In the genomic region with DNA sequence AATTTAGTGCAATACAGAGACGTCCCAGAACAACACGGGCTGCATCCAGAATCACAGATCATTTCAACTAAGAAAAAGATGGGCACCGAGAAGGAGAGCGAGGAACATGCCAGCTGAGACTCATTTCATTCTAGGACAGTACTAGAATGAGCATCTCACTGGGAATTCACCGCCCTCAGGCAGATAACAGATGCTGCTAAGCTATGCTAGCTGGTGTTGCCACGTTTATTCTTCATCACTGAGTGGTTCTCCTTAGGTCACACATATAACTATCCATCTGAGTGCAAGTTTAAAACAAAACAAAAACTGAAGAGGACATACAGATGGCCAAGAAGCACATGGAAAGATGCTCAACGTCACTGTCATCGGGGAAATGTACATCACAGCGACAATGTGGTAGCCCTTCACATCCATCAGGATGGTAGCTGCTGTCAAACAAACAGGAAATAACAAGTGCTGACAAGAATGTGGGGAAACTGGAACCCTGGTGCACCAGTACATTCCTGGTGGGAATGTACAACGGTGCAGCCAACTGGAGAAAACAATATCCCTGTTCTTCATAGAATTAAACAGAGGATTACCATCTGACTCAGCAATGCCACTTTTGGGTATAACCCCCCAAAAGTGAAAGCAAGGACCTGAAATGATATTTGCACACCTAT, we compare ENCODE assay signal across 23 cellular contexts.
DNase-seq lines count a peak whose midpoint lies in the region; ATAC-seq, FAIRE-seq and TF ChIP-seq lines count a peak whose summit lies in the region.
"Had no signal": no experiment of that assay in that cellular context is flagged by ENCODE, and none has a peak within 500 bp of the region (broad histone marks: within the 10 kb centered on the region; RNA-seq: fewer than 3 reads in every experiment).

No MANE protein-coding gene starts in this region.

- H3K4me1 ChIP-seq in gastrocnemius medialis = peaks cover 29 to 30% of the 10 kb centered on the region in 2 donors
- peaks cover 3 to 17% of the 10 kb centered on the region in 2 donors for H3K4me1 ChIP-seq in small intestine (ENCODE audit: control insufficient read depth in 2 of 2, insufficient read depth in 1 of 2, low read depth in 1 of 2, low read length in 1 of 2)

- FAIRE-seq in bronchial epithelial cell (lab: Jason Lieb, UNC) (no peak), small intestine (lab: Jason Lieb, UNC) (no peak)
- FAIRE-seq: frontal cortex had no signal

- peak; percentile 68 for DNase-seq in Ammon's horn (ENCODE audit: low spot score)
- peak; percentile 31 for DNase-seq in bronchial epithelial cell (ENCODE audit: low read depth)
- peak; percentile 35 for DNase-seq in occipital lobe (lab: John Stamatoyannopoulos, UW)
- no peak for DNase-seq in gastrocnemius medialis
- no peak for DNase-seq in small intestine
- no peak for DNase-seq in COR-L47 (lab: John Stamatoyannopoulos, UW)
- DNase-seq: activated CD4-positive, alpha-beta T cell treated with anti-CD3 and anti-CD28 coated beads, Interleukin-2, amount 50 U/mL, for 48 hours; central memory CD4-positive, alpha-beta T cell; erythroblast; KG1; naive B cell; NCI-H187 treated with DMSO at 0.1 percent for 48 hours; NCI-H2227 treated with DMSO at 0.1 percent for 48 hours; stimulated activated CD4-positive, alpha-beta T cell treated with anti-CD3 and anti-CD28 coated beads, Interleukin-1b, Interleukin-23, amount 100 ng/mL, for 48 hours; stimulated activated naive B cell treated with anti-CD40 and anti-IgM and Interleukin-4, amounts not matched to agents 10 μg/mL and 1 μg/mL and 100 μg/mL, for 72 hours; T-helper 17 cell; tibial artery; WERI-Rb-1 had no signal

- TF ChIP-seq POLR2A in gastrocnemius medialis (IDR thresholded peaks at IDR 0.05) = no peak

- peak; percentile 26; the same call in 1 of the 2 replicates for TF ChIP-seq EP300 in Ishikawa (IDR thresholded peaks at IDR 0.05; ENCODE audit: borderline replicate concordance)

- H3K36me3 ChIP-seq in bronchial epithelial cell (ENCODE audit: control insufficient read depth, insufficient read depth, low read length) = peaks cover 4% of the 10 kb centered on the region
- no peaks in the 10 kb centered on the region for H3K36me3 ChIP-seq in gastrocnemius medialis
- no peaks in the 10 kb centered on the region for H3K36me3 ChIP-seq in small intestine (ENCODE audit: control insufficient read depth in 2 of 2, insufficient read depth in 2 of 2, low read length in 2 of 2)
- H3K36me3 ChIP-seq: Peyer's patch, tibial artery had no signal

- in situ Hi-C loops in gastrocnemius medialis (cut with MboI; ENCODE audit: low sequenced_read_pairs in 4 of 4) = no loop called here

- H3K27ac ChIP-seq in gastrocnemius medialis (no peak overlapping the region), small intestine (ENCODE audit: low read depth in 1 of 2, low read length in 1 of 2) (no peak overlapping the region)
- H3K27ac ChIP-seq: parathyroid adenoma, Peyer's patch, tibial artery, WERI-Rb-1 had no signal

- no peak for TF ChIP-seq RAD21 in Ishikawa (IDR thresholded peaks at IDR 0.05; ENCODE audit: low read depth)

- ATAC-seq in gastrocnemius medialis = no peak
- ATAC-seq in HG03039 (IDR thresholded peaks at IDR 0.05; ENCODE audit: unreplicated experiment) = no peak
- ATAC-seq: stimulated activated naive B cell treated with anti-CD40 and anti-IgM and Interleukin-4, amounts not matched to agents 10 μg/mL and 1 μg/mL and 100 μg/mL, for 72 hours; T-helper 17 cell had no signal

- H3K27me3 ChIP-seq in bronchial epithelial cell (ENCODE audit: control insufficient read depth, insufficient read depth, low read length) = no peaks in the 10 kb centered on the region
- no peaks in the 10 kb centered on the region for H3K27me3 ChIP-seq in gastrocnemius medialis
- H3K27me3 ChIP-seq in small intestine (ENCODE audit: control insufficient read depth in 2 of 2, insufficient read depth in 2 of 2, low read length in 2 of 2) = no peaks in the 10 kb centered on the region
- H3K27me3 ChIP-seq: Peyer's patch, tibial artery had no signal

- WGBS in small intestine, 3 donors = 65 to 77% (median 77%) methylated on average over 10 of the region's 10 CpGs

- H3K4me3 ChIP-seq in bronchial epithelial cell (ENCODE audit: low read depth, low read length) (no peak overlapping the region), gastrocnemius medialis (no peak overlapping the region), small intestine (ENCODE audit: low read depth in 1 of 2, low read length in 2 of 2) (no peak overlapping the region)
- H3K4me3 ChIP-seq: Peyer's patch, tibial artery had no signal

- intact Hi-C loops in gastrocnemius medialis (cut with DNase I; ENCODE audit: low total_unique reads) = loop anchor here (5.0 kb wide), 2 partner anchors 78 to 98 kb away; partner anchors contain the start of gene SLC22A23

- H3K9me3 ChIP-seq in gastrocnemius medialis (no peaks in the 10 kb centered on the region), small intestine (ENCODE audit: control insufficient read depth, low read depth) (no peaks in the 10 kb centered on the region)
- H3K9me3 ChIP-seq: Peyer's patch, tibial artery had no signal

- TF ChIP-seq CTCF in bronchial epithelial cell (IDR thresholded peaks at IDR 0.05; ENCODE audit: insufficient read depth, low read length, severe bottlenecking) (no peak), gastrocnemius medialis (IDR thresholded peaks at IDR 0.05 in 4 of 5, conservative IDR thresholded peaks at IDR 0.05 in 1 of 5) (no peak)

TF ChIP-seq in Ishikawa, 13 proteins besides CTCF, POLR2A, EP300 and RAD21:
- TF ChIP-seq, protein P1, sequence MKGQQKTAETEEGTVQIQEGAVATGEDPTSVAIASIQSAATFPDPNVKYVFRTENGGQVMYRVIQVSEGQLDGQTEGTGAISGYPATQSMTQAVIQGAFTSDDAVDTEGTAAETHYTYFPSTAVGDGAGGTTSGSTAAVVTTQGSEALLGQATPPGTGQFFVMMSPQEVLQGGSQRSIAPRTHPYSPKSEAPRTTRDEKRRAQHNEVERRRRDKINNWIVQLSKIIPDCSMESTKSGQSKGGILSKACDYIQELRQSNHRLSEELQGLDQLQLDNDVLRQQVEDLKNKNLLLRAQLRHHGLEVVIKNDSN (IDR thresholded peaks at IDR 0.05) = no peak
- TF ChIP-seq CEBPB (IDR thresholded peaks at IDR 0.05) (no peak), TEAD4 (IDR thresholded peaks at IDR 0.05) (peak; percentile 66), REST (IDR thresholded peaks at IDR 0.05; ENCODE audit: low read depth) (no peak)

Comparison
In these comparisons a context has a peak if more than half of its experiments do, and no peak if none do; other contexts are left out.
1. DNase-seq: peak in Ammon's horn (single experiment), bronchial epithelial cell (single experiment) and occipital lobe (single experiment); none in gastrocnemius medialis (0 of 2), small intestine (single experiment) and COR-L47 (single experiment).